In genomic region chr14:67746927-67747326, GRCh38 we compare ENCODE assay signal across 23 cellular contexts. TPM values are rescaled to one million over a fixed set of nuclear protein-coding genes. Genes with fewer than 3 reads are reported as not detected.
A peak's percentile ranks its signal among the peaks of the same experiment; 100 is the strongest.
DNase-seq lines count a peak whose midpoint lies in the region; ATAC-seq, FAIRE-seq and TF ChIP-seq lines count a peak whose summit lies in the region.
"Had no signal": no experiment of that assay in that cellular context is flagged by ENCODE, and none has a peak within 500 bp of the region (broad histone marks: within the 10 kb centered on the region; RNA-seq: fewer than 3 reads in every experiment).

No MANE protein-coding gene starts in this region.

- peak; percentile 54 for DNase-seq in activated CD4-positive, alpha-beta T cell treated with anti-CD3 and anti-CD28 coated beads for 36 hours
- DNase-seq in activated CD4-positive, alpha-beta T cell treated with anti-CD3 and anti-CD28 coated beads for 1 hour, result no peak
- DNase-seq in GM12892 (ENCODE audit: insufficient read length) (peak; percentile 40), left lung (no peak), mesenchymal stem cell (no peak)
- DNase-seq in activated naive CD8-positive, alpha-beta T cell treated with anti-CD3 and anti-CD28 coated beads, Interleukin-2, amount 50 U/mL, for 24 hours, result peak; percentile 5
- DNase-seq: 8988T; aorta; GOT3; hippocampal formation; kidney glomerular epithelial cell; NCI-H187; NCI-H446; right lobe of liver; Right ventricle myocardium superior; stimulated activated CD4-positive, alpha-beta T cell treated with anti-CD3 and anti-CD28 coated beads, Interleukin-4, amount 100 ng/mL, for 1 hour; tibial artery had no signal

- H3K27me3 ChIP-seq in left lung (no peaks in the 10 kb centered on the region), mesenchymal stem cell (ENCODE audit: control insufficient read depth in 1 of 2, insufficient read depth in 1 of 2, low read length in 2 of 2) (peaks cover 0 to 7% of the 10 kb centered on the region in 2 experiments)
- H3K27me3 ChIP-seq: right lobe of liver, tibial artery had no signal

- H3K14ac ChIP-seq in mesenchymal stem cell (ENCODE audit: low read length in 2 of 2), result no peak overlapping the region

- H3K4ac ChIP-seq in mesenchymal stem cell (ENCODE audit: low read depth in 1 of 2, low read length in 2 of 2), result no peak overlapping the region

- no peak overlapping the region for H3K9ac ChIP-seq in mesenchymal stem cell (ENCODE audit: low read length)

- H3K36me3 Mint-ChIP-seq in activated CD4-positive, alpha-beta T cell treated with anti-CD3 and anti-CD28 coated beads for 36 hours (ENCODE audit: low read depth), result peaks cover 39% of the 10 kb centered on the region
- H3K36me3 Mint-ChIP-seq in activated naive CD8-positive, alpha-beta T cell treated with anti-CD3 and anti-CD28 coated beads, Interleukin-2, amount 50 U/mL, for 24 hours (ENCODE audit: low read depth), result peaks cover 30% of the 10 kb centered on the region

- H3K4me2 ChIP-seq in mesenchymal stem cell (ENCODE audit: low read length, poor library complexity, severe bottlenecking), result no peak overlapping the region

- no peak overlapping the region for H2AK5ac ChIP-seq in mesenchymal stem cell (ENCODE audit: low read length, severe bottlenecking)

- peak overlapping the region; percentile 60 for H3K27ac Mint-ChIP-seq in activated CD4-positive, alpha-beta T cell treated with anti-CD3 and anti-CD28 coated beads for 36 hours
- no peak overlapping the region for H3K27ac Mint-ChIP-seq in activated naive CD8-positive, alpha-beta T cell treated with anti-CD3 and anti-CD28 coated beads, Interleukin-2, amount 50 U/mL, for 24 hours

- no peak overlapping the region for H3K23ac ChIP-seq in mesenchymal stem cell (ENCODE audit: low read length in 2 of 2)

- peak; percentile 24 for FAIRE-seq in GM12892 (lab: Jason Lieb, UNC)
- FAIRE-seq: G401.6 had no signal

- H2BK12ac ChIP-seq in mesenchymal stem cell (ENCODE audit: low read length in 2 of 2), result no peak overlapping the region

- H3K9me3 ChIP-seq in left lung (peaks cover 0 to 3% of the 10 kb centered on the region in 2 donors), mesenchymal stem cell (ENCODE audit: control insufficient read depth, low read length) (no peaks in the 10 kb centered on the region)
- H3K9me3 ChIP-seq: right lobe of liver, tibial artery had no signal

- peak; percentile 98 for ATAC-seq in activated CD4-positive, alpha-beta T cell treated with anti-CD3 and anti-CD28 coated beads for 36 hours
- peak; percentile 83 for ATAC-seq in HG02759 (IDR thresholded peaks at IDR 0.05; ENCODE audit: unreplicated experiment)
- ATAC-seq in activated naive CD8-positive, alpha-beta T cell treated with anti-CD3 and anti-CD28 coated beads, Interleukin-2, amount 50 U/mL, for 24 hours, result peak; percentile 83
- no peak for ATAC-seq in GM18502 (IDR thresholded peaks at IDR 0.05; ENCODE audit: poor library complexity, unreplicated experiment)
- ATAC-seq in left lung, result no peak
- ATAC-seq: right lobe of liver had no signal

- WGBS in mesenchymal stem cell, result 100% methylated on average over 1 of the region's 1 CpG

- no peak for TF ChIP-seq CTCF in left lung (IDR thresholded peaks at IDR 0.05)

- no peak overlapping the region for H4K8ac ChIP-seq in mesenchymal stem cell (ENCODE audit: low read length)

- H3K4me3 Mint-ChIP-seq in activated CD4-positive, alpha-beta T cell treated with anti-CD3 and anti-CD28 coated beads for 36 hours, result no peak overlapping the region
- no peak overlapping the region for H3K4me3 Mint-ChIP-seq in activated naive CD8-positive, alpha-beta T cell treated with anti-CD3 and anti-CD28 coated beads, Interleukin-2, amount 50 U/mL, for 24 hours

- H3K9me3 Mint-ChIP-seq in activated CD4-positive, alpha-beta T cell treated with anti-CD3 and anti-CD28 coated beads for 36 hours (ENCODE audit: low read depth), result peaks cover 3% of the 10 kb centered on the region
- H3K9me3 Mint-ChIP-seq in activated naive CD8-positive, alpha-beta T cell treated with anti-CD3 and anti-CD28 coated beads, Interleukin-2, amount 50 U/mL, for 24 hours, result no peaks in the 10 kb centered on the region

- intact Hi-C loops in activated CD4-positive, alpha-beta T cell treated with anti-CD3 and anti-CD28 coated beads for 36 hours (cut with DNase I, micrococcal nuclease), result no loop called here
- intact Hi-C loops in left lung (cut with DNase I), result no loop called here

- POLR2A ChIA-PET in activated CD4-positive, alpha-beta T cell treated with anti-CD3 and anti-CD28 coated beads for 36 hours (lab: Charles Lee), result no interaction called here

- no peak overlapping the region for H4K91ac ChIP-seq in mesenchymal stem cell (ENCODE audit: low read length)

- TF ChIP-seq POLR2A in GM12892 (IDR thresholded peaks at IDR 0.05; ENCODE audit: low read depth, low read length), result no peak

- H2AFZ ChIP-seq in mesenchymal stem cell (ENCODE audit: low read depth, low read length), result no peak overlapping the region

- H3K36me3 ChIP-seq in left lung (peaks cover 0 to 60% of the 10 kb centered on the region in 2 donors), mesenchymal stem cell (ENCODE audit: control insufficient read depth in 1 of 2, insufficient read depth in 2 of 2, low read depth in 1 of 2, low read length in 2 of 2) (peaks cover 34 to 57% of the 10 kb centered on the region in 2 experiments)

- no peak overlapping the region for H3K27ac ChIP-seq in left lung
- H3K27ac ChIP-seq in mesenchymal stem cell (ENCODE audit: low read length, poor library complexity, severe bottlenecking), result no peak overlapping the region
- H3K27ac ChIP-seq: right lobe of liver, tibial artery had no signal

- no peaks in the 10 kb centered on the region for H3K79me1 ChIP-seq in mesenchymal stem cell (replicated peaks; ENCODE audit: low read length, poor library complexity, severe bottlenecking)

- H3K4me1 ChIP-seq in left lung, result no peaks in the 10 kb centered on the region
- H3K4me1 ChIP-seq in mesenchymal stem cell (ENCODE audit: control insufficient read depth, insufficient read depth, low read depth, low read length), result no peaks in the 10 kb centered on the region
- H3K4me1 ChIP-seq: right lobe of liver, tibial artery had no signal

- H3K27me3 Mint-ChIP-seq in activated CD4-positive, alpha-beta T cell treated with anti-CD3 and anti-CD28 coated beads for 36 hours, result no peaks in the 10 kb centered on the region
- H3K27me3 Mint-ChIP-seq in activated naive CD8-positive, alpha-beta T cell treated with anti-CD3 and anti-CD28 coated beads, Interleukin-2, amount 50 U/mL, for 24 hours, result no peaks in the 10 kb centered on the region

- no peak overlapping the region for H2BK15ac ChIP-seq in mesenchymal stem cell (ENCODE audit: low read depth, poor library complexity, severe bottlenecking)

- no peak overlapping the region for H2BK5ac ChIP-seq in mesenchymal stem cell (ENCODE audit: low read depth, low read length, poor library complexity, severe bottlenecking)

- H3K4me3 ChIP-seq in left lung (no peak overlapping the region), mesenchymal stem cell (ENCODE audit: insufficient read depth in 1 of 2, low read depth in 1 of 2, low read length in 2 of 2) (no peak overlapping the region)
- H3K4me3 ChIP-seq: right lobe of liver, tibial artery had no signal

- CTCF ChIA-PET in activated CD4-positive, alpha-beta T cell treated with anti-CD3 and anti-CD28 coated beads for 36 hours (lab: Charles Lee), result interaction anchor here (1.4 kb wide), 1 partner anchor 322 kb away, joined by 3 read pairs; no protein-coding TSS in a partner anchor

- peaks cover 17% of the 10 kb centered on the region for H3K4me1 Mint-ChIP-seq in activated CD4-positive, alpha-beta T cell treated with anti-CD3 and anti-CD28 coated beads for 36 hours
- H3K4me1 Mint-ChIP-seq in activated naive CD8-positive, alpha-beta T cell treated with anti-CD3 and anti-CD28 coated beads, Interleukin-2, amount 50 U/mL, for 24 hours, result peaks cover 16% of the 10 kb centered on the region

- H3K18ac ChIP-seq in mesenchymal stem cell (ENCODE audit: low read depth in 1 of 2, low read length in 2 of 2), result no peak overlapping the region

- no peak overlapping the region for H2BK120ac ChIP-seq in mesenchymal stem cell (ENCODE audit: low read depth, low read length)

RNA-seq across cellular contexts. Expression of gene RDH12, which starts 45.2 kb away (rescaled TPM):
- total RNA-seq in activated CD4-positive, alpha-beta T cell treated with anti-CD3 and anti-CD28 coated beads for 36 hours, result not detected
- not detected for polyA plus RNA-seq in GM12892 (2012; ENCODE audit: missing spikeins)
- under 1 TPM; 0.12 to 0.16 TPM for total RNA-seq in left lung
- polyA plus RNA-seq in mesenchymal stem cell (2013, experiment 1 of 2), result not detected
- polyA plus RNA-seq in mesenchymal stem cell (2013, experiment 2 of 2), result 0.01 TPM
- total RNA-seq: aorta, chondrocyte, mononuclear cell, Right ventricle myocardium superior had no signal
- polyA plus RNA-seq: BJ had no signal

RNA-seq across cellular contexts. Expression of gene RDH11, which starts 51.4 kb away (rescaled TPM):
- 10 to 100 TPM; 72.0 to 75.6 TPM for total RNA-seq in activated CD4-positive, alpha-beta T cell treated with anti-CD3 and anti-CD28 coated beads for 36 hours
- 45.1 TPM for polyA plus RNA-seq in GM12892 (2012; ENCODE audit: missing spikeins)
- total RNA-seq in left lung, result 10 to 100 TPM; 69.0 to 97.1 TPM
- 114 TPM for polyA plus RNA-seq in mesenchymal stem cell (2013, experiment 1 of 2)
- 119 TPM for polyA plus RNA-seq in mesenchymal stem cell (2013, experiment 2 of 2)

Comparison
In these comparisons a context has a peak if more than half of its experiments do, and no peak if none do; other contexts are left out.
1. DNase-seq: peak in activated CD4-positive, alpha-beta T cell treated with anti-CD3 and anti-CD28 coated beads for 36 hours (single experiment), GM12892 (single experiment) and activated naive CD8-positive, alpha-beta T cell treated with anti-CD3 and anti-CD28 coated beads, Interleukin-2, amount 50 U/mL, for 24 hours (single experiment); none in activated CD4-positive, alpha-beta T cell treated with anti-CD3 and anti-CD28 coated beads for 1 hour (single experiment), left lung (0 of 2) and mesenchymal stem cell (single experiment).
2. ATAC-seq: peak in activated CD4-positive, alpha-beta T cell treated with anti-CD3 and anti-CD28 coated beads for 36 hours (single experiment), HG02759 (single experiment) and activated naive CD8-positive, alpha-beta T cell treated with anti-CD3 and anti-CD28 coated beads, Interleukin-2, amount 50 U/mL, for 24 hours (single experiment); none in GM18502 (single experiment) and left lung (single experiment).